ENCODE assay signal across 16 cellular contexts in the genomic region with DNA sequence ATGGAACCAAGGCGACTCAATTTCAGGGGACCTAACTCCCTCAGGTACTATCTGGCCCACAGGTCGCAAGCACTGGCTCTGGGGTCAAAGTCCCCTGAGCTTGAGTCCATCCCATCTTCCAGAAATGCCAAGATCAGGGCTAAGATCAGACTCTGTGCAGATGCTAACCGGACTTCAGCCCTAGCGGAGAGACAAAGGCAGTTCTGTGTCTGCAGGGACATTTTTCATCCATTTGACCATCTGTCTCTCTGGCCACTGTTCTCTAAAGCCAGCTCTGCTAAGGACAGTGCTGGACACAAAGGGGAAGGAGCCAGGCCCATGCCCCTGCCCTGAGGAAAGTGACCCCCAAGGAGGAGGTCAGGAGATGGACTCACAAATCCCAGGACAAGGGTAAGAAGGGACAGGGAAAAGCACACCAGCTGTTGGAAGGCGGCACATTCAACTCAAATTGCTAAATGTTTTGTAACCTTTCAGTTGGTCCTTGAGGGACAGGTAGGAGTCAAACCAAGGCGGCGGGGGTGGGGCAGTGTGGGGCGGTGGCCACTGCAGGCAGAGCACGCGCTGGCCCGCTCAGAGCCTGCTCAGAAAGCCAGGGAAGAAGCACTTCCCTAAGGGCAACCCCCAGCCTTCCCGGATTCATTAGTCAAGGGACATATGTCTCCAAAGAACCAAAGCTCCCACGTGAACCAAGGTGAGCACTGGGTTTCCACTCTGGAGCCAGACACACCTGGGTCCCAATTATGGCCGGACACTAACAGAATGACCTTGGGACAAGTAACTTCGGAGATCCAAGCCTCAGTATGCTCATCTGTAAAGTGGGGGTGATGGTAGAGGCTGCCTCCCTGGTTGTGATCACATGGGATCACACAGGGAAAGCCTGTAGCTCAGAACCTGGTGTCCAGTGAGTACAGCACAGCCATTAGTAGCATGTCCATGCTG. TPM values are rescaled to one million over a fixed set of nuclear protein-coding genes. Genes with fewer than 3 reads are reported as not detected.
A peak's percentile ranks its signal among the peaks of the same experiment; 100 is the strongest.
DNase-seq lines count a peak whose midpoint lies in the region; ATAC-seq, FAIRE-seq and TF ChIP-seq lines count a peak whose summit lies in the region.
"Had no signal": no experiment of that assay in that cellular context is flagged by ENCODE, and none has a peak within 500 bp of the region (broad histone marks: within the 10 kb centered on the region; RNA-seq: fewer than 3 reads in every experiment).

No MANE protein-coding gene starts in this region.

- TF ChIP-seq EP300 in K562 (IDR thresholded peaks at IDR 0.05; ENCODE audit: low read length) (no peak), transverse colon (IDR thresholded peaks at IDR 0.05; ENCODE audit: low read depth) (no peak)

- 78 to 92% (median 87%) methylated on average over 12 to 15 of the region's 15 CpGs for WGBS in heart left ventricle, 4 donors
- 70% methylated on average over 11 of the region's 15 CpGs for WGBS in K562 (ENCODE audit: insufficient coverage, low coverage, missing lambda C conversion rate)
- 91% methylated on average over 15 of the region's 15 CpGs; no CpG with 5 or more reads in 1 of the 2 donors for WGBS in transverse colon (ENCODE audit: low coverage in 1 of 2), 2 donors

- peaks cover 0 to 43% (median 14%) of the 10 kb centered on the region in 12 donors for H3K4me1 ChIP-seq in heart left ventricle
- H3K4me1 ChIP-seq in K562 (replicated peaks in 1 of 2; ENCODE audit: control insufficient read depth in 2 of 2, insufficient read depth in 2 of 2, low read length in 2 of 2): peaks cover 53 to 59% of the 10 kb centered on the region in 2 experiments; a peak in 4 of 5 replicates
- peaks cover 9 to 40% of the 10 kb centered on the region in 2 donors for H3K4me1 ChIP-seq in mucosa of rectum (ENCODE audit: control insufficient read depth in 2 of 2, insufficient read depth in 2 of 2, low read length in 2 of 2)
- H3K4me1 ChIP-seq in transverse colon: peaks cover 0 to 36% (median 21%) of the 10 kb centered on the region in 4 donors

- TF ChIP-seq POLR2A in heart left ventricle (IDR thresholded peaks at IDR 0.05) (no peak), K562 (conservative IDR thresholded peaks at IDR 0.05) (no peak), transverse colon (IDR thresholded peaks at IDR 0.05) (no peak)

- H3K4me3 ChIP-seq in heart left ventricle: no peak overlapping the region
- no peak overlapping the region for H3K4me3 ChIP-seq in K562
- H3K4me3 ChIP-seq in mucosa of rectum (ENCODE audit: low read length in 2 of 2): no peak overlapping the region
- no peak overlapping the region for H3K4me3 ChIP-seq in transverse colon
- H3K4me3 ChIP-seq: spleen had no signal

- H3K9ac ChIP-seq in K562 (ENCODE audit: insufficient read depth in 1 of 2, low read depth in 2 of 2, low read length in 2 of 2): peak overlapping the region; percentile 4 to 27; a peak in 2 of 4 replicates
- H3K9ac ChIP-seq in mucosa of rectum (ENCODE audit: low read depth in 1 of 2, low read length in 2 of 2): no peak overlapping the region

- POLR2A ChIA-PET in K562 (lab: Yijun Ruan, JAX): interaction anchor here (1.4 kb wide), 1 partner anchor 12 kb away, joined by 4 read pairs; no protein-coding TSS in a partner anchor

- in situ Hi-C loops in K562 (cut with MboI) (no loop called here), transverse colon (cut with MboI; ENCODE audit: low pct_ligation_motif_present in 1 of 4, low pct_unique_long_range_greater_than_20kb in 1 of 4, low sequenced_read_pairs in 3 of 4) (no loop called here)

- no peaks in the 10 kb centered on the region for H4K20me1 ChIP-seq in K562 (replicated peaks; ENCODE audit: control insufficient read depth, insufficient read depth, low read length)

- no peaks in the 10 kb centered on the region for H3K9me1 ChIP-seq in K562 (ENCODE audit: control insufficient read depth, insufficient read depth, low read length)

- TF ChIP-seq RAD21 in K562 (CRISPR knock-in tag; conservative IDR thresholded peaks at IDR 0.05 in 1 of 2, IDR thresholded peaks at IDR 0.05 in 1 of 2): no peak

- peaks cover 0 to 34% (median 0%) of the 10 kb centered on the region in 9 donors for H3K36me3 ChIP-seq in heart left ventricle
- H3K36me3 ChIP-seq in K562 (ENCODE audit: control insufficient read depth, insufficient read depth, low read length): no peaks in the 10 kb centered on the region; the same call in 2 of the 3 replicates
- H3K36me3 ChIP-seq in mucosa of rectum (ENCODE audit: control insufficient read depth in 2 of 2, insufficient read depth in 2 of 2, low read length in 2 of 2): peaks cover 3 to 6% of the 10 kb centered on the region in 2 donors
- H3K36me3 ChIP-seq in transverse colon: no peaks in the 10 kb centered on the region

- peak overlapping the region; percentile 63 for H3K4me2 ChIP-seq in K562 (ENCODE audit: insufficient read depth, low read length)

- peak overlapping the region; percentile 7; the same call in 1 of the 2 replicates for H2AFZ ChIP-seq in K562 (ENCODE audit: low read depth, low read length)

- no peaks in the 10 kb centered on the region; the same call in 2 of the 3 replicates for H3K79me2 ChIP-seq in K562 (ENCODE audit: control insufficient read depth, insufficient read depth, low read length)

- H3K9me3 ChIP-seq in heart left ventricle (no peaks in the 10 kb centered on the region), K562 (replicated peaks; ENCODE audit: control insufficient read depth, insufficient read depth, low read depth, low read length) (no peaks in the 10 kb centered on the region), mucosa of rectum (ENCODE audit: control insufficient read depth in 2 of 2, low read length in 2 of 2) (no peaks in the 10 kb centered on the region), transverse colon (no peaks in the 10 kb centered on the region)
- H3K9me3 ChIP-seq: spleen had no signal

- H3K27ac ChIP-seq in heart left ventricle: peak overlapping the region in 8 of 12 donors; percentile 4 to 51 (median 40)
- H3K27ac ChIP-seq in K562 (ENCODE audit: extremely low read depth, low read depth, low read length): peak overlapping the region; percentile 67; the same call in 2 of the 3 replicates
- H3K27ac ChIP-seq in mucosa of rectum (ENCODE audit: low read depth in 2 of 2, low read length in 2 of 2): peak overlapping the region; percentile 54 to 82
- H3K27ac ChIP-seq in transverse colon: peak overlapping the region; percentile 16 to 65 (median 51)

- TF ChIP-seq CTCF in heart left ventricle (IDR thresholded peaks at IDR 0.05) (no peak), K562 (IDR thresholded peaks at IDR 0.05 in 2 of 3, conservative IDR thresholded peaks at IDR 0.05 in 1 of 3; ENCODE audit: insufficient read depth in 2 of 3, low read depth in 1 of 3, low read length in 3 of 3) (no peak), transverse colon (IDR thresholded peaks at IDR 0.05) (no peak)

- no peak for ATAC-seq in heart left ventricle
- no peak for ATAC-seq in Right ventricle myocardium superior (ENCODE audit: poor library complexity)
- ATAC-seq in K562: no peak
- no peak for ATAC-seq in HG03139 (IDR thresholded peaks at IDR 0.05; ENCODE audit: unreplicated experiment)
- ATAC-seq in GM21723 (IDR thresholded peaks at IDR 0.05; ENCODE audit: unreplicated experiment): no peak
- ATAC-seq in HG02884 (IDR thresholded peaks at IDR 0.05; ENCODE audit: unreplicated experiment): no peak
- ATAC-seq: SK-N-SH treated with all-trans-retinoic acid at 6 μM for 48 hours had no signal

- intact Hi-C loops in heart left ventricle (cut with DNase I): no loop called here
- intact Hi-C loops in Right ventricle myocardium superior (cut with DNase I): no loop called here
- intact Hi-C loops in K562 (cut with micrococcal nuclease): loop anchor here (5.0 kb wide), 1 partner anchor 42 kb away; a partner anchor contains a TSS
- intact Hi-C loops in transverse colon (cut with DNase I; ENCODE audit: low total_unique reads): no loop called here

- no peak for FAIRE-seq in K562 (lab: Jason Lieb, UNC)

- DNase-seq in heart left ventricle (no peak), Right ventricle myocardium superior (no peak), K562 (ENCODE audit: extremely low read depth in 1 of 4, low spot score in 3 of 4) (peak in 1 of 4 experiments; percentile 25), transverse colon (no peak)
- DNase-seq: DND-41, NCI-H187 treated with DMSO at 0.1 percent for 48 hours, occipital lobe, spleen had no signal

- CTCF ChIA-PET in K562 (lab: Yijun Ruan, JAX; ENCODE audit: low intra/inter-chr PET ratio): no interaction called here

- H3K27me3 ChIP-seq in heart left ventricle (no peaks in the 10 kb centered on the region), K562 (ENCODE audit: control insufficient read depth in 2 of 2, insufficient read depth in 2 of 2, low read length in 2 of 2) (no peaks in the 10 kb centered on the region), mucosa of rectum (ENCODE audit: control insufficient read depth in 2 of 2, insufficient read depth in 2 of 2, low read length in 2 of 2) (no peaks in the 10 kb centered on the region), transverse colon (no peaks in the 10 kb centered on the region)

- no TSS peak for BruUV-seq in K562 (replicated peaks; lab: Mats Ljungman, UMichigan)

RNA-seq across cellular contexts. Expression of a gene that starts 42.8 kb away (rescaled TPM):
- total RNA-seq in heart left ventricle: 10 to 100 TPM in 5 of 9 donors, 1 to 10 TPM in 4; 5.5 to 52.9 (median 10.3) TPM
- 10 to 100 TPM in 1 of 2 donors, 1 to 10 TPM in 1; 5.7 to 10.2 TPM for polyA plus RNA-seq in heart left ventricle
- total RNA-seq in Right ventricle myocardium superior: 8.8 TPM
- 22.0 and 33.0 TPM in 2 replicates for total RNA-seq in K562 (2011; cell fraction: chromatin; rRNA removed; ENCODE audit: low replicate concordance)
- total RNA-seq in K562 (2011; cell fraction: nucleolus; rRNA removed): 15.5 and 16.7 TPM in 2 replicates
- 14.1 and 17.8 TPM in 2 replicates for total RNA-seq in K562 (2011; cell fraction: nucleoplasm; rRNA removed)
- total RNA-seq in K562 (2014; rRNA removed): 3.9 and 4.0 TPM in 2 replicates
- total RNA-seq in K562 (2014; rRNA removed; fragmentation: Illumina TruSeq; extraction: Trizol): 1.8 and 2.4 TPM in 2 replicates
- 2.8 and 3.1 TPM in 2 replicates for total RNA-seq in K562 (2015; rRNA removed; fragmentation: Illumina TruSeq; extraction: Trizol)
- total RNA-seq in K562 (2021): 6.7 and 7.5 TPM in 2 replicates
- 1.5 and 2.3 TPM in 2 replicates for polyA plus RNA-seq in K562 (2011; rRNA removed)
- polyA plus RNA-seq in K562 (2011; cell fraction: cytosol; rRNA removed): 1.4 and 2.8 TPM in 2 replicates
- polyA plus RNA-seq in K562 (2011; cell fraction: nucleus; rRNA removed): 4.0 and 8.4 TPM in 2 replicates
- polyA plus RNA-seq in K562 (2012): 2.9 and 3.3 TPM in 2 replicates
- 3.3 TPM in 2 replicates for polyA plus RNA-seq in K562 (2014; fragmentation: Illumina TruSeq; extraction: Trizol)
- under 1 TPM; 0.30 to 0.55 TPM for polyA plus RNA-seq in K562 (2014; fragmentation: Nextera tagmentation; extraction: Ambion mirVana)
- 1.9 and 3.2 TPM in 2 replicates for polyA plus RNA-seq in K562 (2014; rRNA removed)
- 2.3 and 3.0 TPM in 2 replicates for polyA minus RNA-seq in K562 (2011; rRNA and poly(A)+ RNA removed)
- polyA minus RNA-seq in K562 (2011; cell fraction: cytosol; rRNA and poly(A)+ RNA removed): 1.1 and 7.0 TPM in 2 replicates
- 4.6 and 8.6 TPM in 2 replicates for polyA minus RNA-seq in K562 (2011; cell fraction: nucleus; rRNA and poly(A)+ RNA removed)
- 100 to 1,000 TPM in 1 of 4 donors, 10 to 100 TPM in 3; 21.2 to 207 (median 49.3) TPM for total RNA-seq in transverse colon

RNA-seq across cellular contexts. Expression of a gene that starts 48.8 kb away (rescaled TPM):
- total RNA-seq in heart left ventricle (not detected), Right ventricle myocardium superior (not detected), K562 (2014; rRNA removed) (not detected in 2 replicates), K562 (2014; rRNA removed; fragmentation: Illumina TruSeq; extraction: Trizol) (not detected in 2 replicates), K562 (2015; rRNA removed; fragmentation: Illumina TruSeq; extraction: Trizol) (not detected in 2 replicates), K562 (2021) (not detected in 2 replicates), transverse colon (not detected)
- polyA plus RNA-seq in heart left ventricle (not detected), K562 (2011; rRNA removed) (not detected in 2 replicates), K562 (2014; fragmentation: Illumina TruSeq; extraction: Trizol) (not detected in 2 replicates), K562 (2014; fragmentation: Nextera tagmentation; extraction: Ambion mirVana) (not detected), K562 (2014; rRNA removed) (not detected in 2 replicates)
- total RNA-seq in K562 (2011; cell fraction: chromatin; rRNA removed; ENCODE audit: low replicate concordance): not detected in 2 replicates
- not detected in 2 replicates for total RNA-seq in K562 (2011; cell fraction: nucleolus; rRNA removed)
- not detected in 2 replicates for total RNA-seq in K562 (2011; cell fraction: nucleoplasm; rRNA removed)
- polyA plus RNA-seq in K562 (2011; cell fraction: cytosol; rRNA removed): not detected in 2 replicates
- not detected in 2 replicates for polyA plus RNA-seq in K562 (2011; cell fraction: nucleus; rRNA removed)
- not detected in 2 replicates for polyA plus RNA-seq in K562 (2012)
- polyA minus RNA-seq in K562 (2011; rRNA and poly(A)+ RNA removed): not detected in 2 replicates
- not detected in 2 replicates for polyA minus RNA-seq in K562 (2011; cell fraction: cytosol; rRNA and poly(A)+ RNA removed)
- not detected in 2 replicates for polyA minus RNA-seq in K562 (2011; cell fraction: nucleus; rRNA and poly(A)+ RNA removed)
- total RNA-seq: activated T-helper 1 cell treated with anti-CD3 and anti-CD28 coated beads, Interleukin-12 subunit alpha, Interleukin-12 subunit beta, Interleukin-2, Interleukin-4 antibody, amounts not matched to agents 30 ng/mL and 10 ng/mL and 1 ng/mL, durations not matched to agents 14 hours and 24 hours and 36 hours; occipital lobe; spleen; urinary bladder had no signal
- polyA plus RNA-seq: AG04450, spleen, urinary bladder had no signal

Comparison
In these comparisons a context has a peak if more than half of its experiments do, and no peak if none do; other contexts are left out.
1. H3K9ac ChIP-seq: peak in K562 (2 of 2); none in mucosa of rectum (0 of 2).
2. Peak in every context shown above with its lines, with median percentiles within 50 percentile points of each other: H3K27ac ChIP-seq.